In genomic region chr3:58009749-58010535, GRCh38 we compare ENCODE assay signal across 8 cellular contexts. TPM values are rescaled to one million over a fixed set of nuclear protein-coding genes. Genes with fewer than 3 reads are reported as not detected.
A peak's percentile ranks its signal among the peaks of the same experiment; 100 is the strongest.
DNase-seq lines count a peak whose midpoint lies in the region; ATAC-seq and TF ChIP-seq lines count a peak whose summit lies in the region.

No MANE protein-coding gene starts in this region.

- peaks cover 30% of the 10 kb centered on the region for H3K4me1 Mint-ChIP-seq in stimulated activated effector memory CD8-positive, alpha-beta T cell treated with anti-CD3 and anti-CD28 coated beads, Interleukin-12 subunit alpha, Interleukin-12 subunit beta, amount 100 ng/mL, for 72 hours

- no peak overlapping the region for H2AFZ ChIP-seq in hepatocyte

- no peaks in the 10 kb centered on the region for H3K9me2 ChIP-seq in hepatocyte (replicated peaks; ENCODE audit: insufficient read depth)

- no peak overlapping the region for H3K27ac Mint-ChIP-seq in stimulated activated effector memory CD8-positive, alpha-beta T cell treated with anti-CD3 and anti-CD28 coated beads, Interleukin-12 subunit alpha, Interleukin-12 subunit beta, amount 100 ng/mL, for 72 hours

- H4K20me1 ChIP-seq in hepatocyte (ENCODE audit: insufficient read depth, poor library complexity, severe bottlenecking): peaks cover 34% of the 10 kb centered on the region

- no peaks in the 10 kb centered on the region for H3K36me3 ChIP-seq in hepatocyte (replicated peaks; ENCODE audit: insufficient read depth, low read depth)

- no peak for ATAC-seq in stimulated activated effector memory CD8-positive, alpha-beta T cell treated with anti-CD3 and anti-CD28 coated beads, Interleukin-12 subunit alpha, Interleukin-12 subunit beta, amount 100 ng/mL, for 72 hours
- ATAC-seq in HG03159 (IDR thresholded peaks at IDR 0.05; ENCODE audit: unreplicated experiment): no peak

- peaks cover 40% of the 10 kb centered on the region for H3K4me1 ChIP-seq in hepatocyte (ENCODE audit: insufficient read depth)

- H3K27me3 ChIP-seq in hepatocyte: no peaks in the 10 kb centered on the region

- H3K4me3 Mint-ChIP-seq in stimulated activated effector memory CD8-positive, alpha-beta T cell treated with anti-CD3 and anti-CD28 coated beads, Interleukin-12 subunit alpha, Interleukin-12 subunit beta, amount 100 ng/mL, for 72 hours: peak overlapping the region; percentile 76

- H3K9me3 Mint-ChIP-seq in stimulated activated effector memory CD8-positive, alpha-beta T cell treated with anti-CD3 and anti-CD28 coated beads, Interleukin-12 subunit alpha, Interleukin-12 subunit beta, amount 100 ng/mL, for 72 hours: no peaks in the 10 kb centered on the region

- H3K27ac ChIP-seq in VCaP: peak overlapping the region; percentile 94
- H3K27ac ChIP-seq in hepatocyte: peak overlapping the region; percentile 95

- H3K9me3 ChIP-seq in hepatocyte (ENCODE audit: low read depth): no peaks in the 10 kb centered on the region

- H3K79me2 ChIP-seq in hepatocyte: peaks cover 67% of the 10 kb centered on the region

- H3K36me3 Mint-ChIP-seq in stimulated activated effector memory CD8-positive, alpha-beta T cell treated with anti-CD3 and anti-CD28 coated beads, Interleukin-12 subunit alpha, Interleukin-12 subunit beta, amount 100 ng/mL, for 72 hours: no peaks in the 10 kb centered on the region

- WGBS in hepatocyte (ENCODE audit: low lambda C conversion rate, missing lambda C conversion rate): 37% methylated on average over 6 of the region's 6 CpGs

- no peak for TF ChIP-seq CTCF in VCaP (conservative IDR thresholded peaks at IDR 0.05)
- no peak for TF ChIP-seq CTCF in hepatocyte (IDR thresholded peaks at IDR 0.05; ENCODE audit: poor library complexity)

- DNase-seq in NCI-H2196 (lab: John Stamatoyannopoulos, UW; ENCODE audit: unreplicated experiment) (peak; percentile 28), NCI-H2196 treated with DMSO at 0.1 percent for 48 hours (lab: John Stamatoyannopoulos, UW; ENCODE audit: unreplicated experiment) (no peak), hepatocyte (ENCODE audit: low spot score) (peak; percentile 77), GOT3 (lab: John Stamatoyannopoulos, UW) (no peak), NCI-H1436 treated with DMSO at 0.1 percent for 48 hours (lab: John Stamatoyannopoulos, UW) (no peak)
- no peak for DNase-seq in stimulated activated effector memory CD8-positive, alpha-beta T cell treated with anti-CD3 and anti-CD28 coated beads, Interleukin-12 subunit alpha, Interleukin-12 subunit beta, amount 100 ng/mL, for 72 hours (ENCODE audit: low spot score in 2 of 2)

- H3K4me3 ChIP-seq in hepatocyte: peak overlapping the region; percentile 100

- peak overlapping the region; percentile 85 for H3K4me2 ChIP-seq in hepatocyte

RNA-seq across cellular contexts. Expression of gene FLNB, which starts 1.7 kb away (rescaled TPM):
- 136 and 172 TPM in 2 replicates for total RNA-seq in hepatocyte
- 69.4 and 74.2 TPM in 2 replicates for polyA plus RNA-seq in hepatocyte

Comparison
In these comparisons a context has a peak if more than half of its experiments do, and no peak if none do; other contexts are left out.
1. DNase-seq: peak in NCI-H2196 (single experiment) and hepatocyte (single experiment); none in NCI-H2196 treated with DMSO at 0.1 percent for 48 hours (single experiment), stimulated activated effector memory CD8-positive, alpha-beta T cell treated with anti-CD3 and anti-CD28 coated beads, Interleukin-12 subunit alpha, Interleukin-12 subunit beta, amount 100 ng/mL, for 72 hours (0 of 2), GOT3 (single experiment) and NCI-H1436 treated with DMSO at 0.1 percent for 48 hours (single experiment).